Comparison of ENCODE assay signal across 8 cellular contexts in the genomic region with DNA sequence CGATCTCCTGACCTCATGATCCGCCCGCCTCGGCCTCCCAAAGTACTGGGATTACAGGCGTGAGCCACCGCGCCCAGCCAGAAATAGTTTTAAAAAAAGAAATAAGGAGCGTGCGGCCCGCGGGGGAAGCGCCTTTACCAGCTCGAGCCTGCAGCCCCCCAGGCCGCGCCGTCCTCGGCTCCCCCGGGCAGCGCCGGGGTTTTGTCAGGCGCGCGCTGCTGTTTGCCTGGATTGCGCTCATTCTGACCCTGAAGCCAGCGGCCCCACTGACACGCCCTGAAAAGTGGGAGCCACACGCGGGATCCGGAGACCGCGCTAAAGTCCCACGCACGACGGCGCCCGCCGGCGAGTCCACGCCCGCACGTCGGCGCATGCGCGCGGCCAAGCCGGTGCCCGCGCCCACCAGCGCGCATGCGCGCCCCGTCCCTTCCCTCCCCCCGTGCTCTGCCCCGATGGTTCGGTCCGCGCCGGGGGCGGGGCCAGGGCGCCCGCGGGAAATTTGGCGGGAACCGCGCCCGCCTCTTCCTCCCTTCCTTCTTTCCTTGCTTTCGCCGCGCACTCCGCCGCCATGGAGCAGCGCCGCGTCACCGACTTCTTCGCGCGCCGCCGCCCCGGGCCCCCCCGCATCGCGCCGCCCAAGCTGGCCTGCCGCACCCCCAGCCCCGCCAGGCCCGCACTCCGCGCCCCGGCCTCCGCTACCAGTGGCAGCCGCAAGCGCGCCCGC.
DNase-seq lines count a peak whose midpoint lies in the region; ATAC-seq and TF ChIP-seq lines count a peak whose summit lies in the region.

A gene (plus strand): TSS at position 526 of the 724 bp plus-strand sequence. CDS start 43 bp downstream, at position 569.

- H3K4me2 ChIP-seq in OCI-LY1 (ENCODE audit: low read length) = peak within 1 kb of the TSS; percentile 73

- peaks cover 44% of the 10 kb centered on the region for H3K36me3 ChIP-seq in OCI-LY1 (ENCODE audit: insufficient read depth, low read length)

- H3F3A ChIP-seq in OCI-LY1 (ENCODE audit: insufficient read depth, low read length) = no peaks in the 10 kb centered on the region

- no peak for DNase-seq in AG04449 (ENCODE audit: low read depth, low spot score)
- peak; percentile 86 for DNase-seq in activated CD8-positive, alpha-beta memory T cell treated with anti-CD3 and anti-CD28 coated beads, Interleukin-2, amount 50 U/mL, for 4 hours
- peak; percentile 100 for DNase-seq in epidermal melanocyte (ENCODE audit: insufficient read length, low spot score)
- DNase-seq in middle frontal gyrus (ENCODE audit: extremely low spot score, low spot score) = peak; percentile 74
- peak; percentile 77 to 84 for DNase-seq in stimulated activated CD8-positive, alpha-beta memory T cell treated with anti-CD3 and anti-CD28 coated beads, Interleukin-2, amount 100 ng/mL, for 48 hours (ENCODE audit: low read depth in 2 of 2)

- peak; percentile 63 for ATAC-seq in GM18909 (IDR thresholded peaks at IDR 0.05; ENCODE audit: poor library complexity, unreplicated experiment)
- peak; percentile 51 for ATAC-seq in HG03565 (IDR thresholded peaks at IDR 0.05; ENCODE audit: unreplicated experiment)

- TF ChIP-seq CTCF in AG04449 (IDR thresholded peaks at IDR 0.05; ENCODE audit: insufficient read depth, low read length, missing control alignments) = no peak
- no peak for TF ChIP-seq CTCF in OCI-LY1 (IDR thresholded peaks at IDR 0.05; ENCODE audit: low read length)

- H3K27me3 ChIP-seq in OCI-LY1 (ENCODE audit: insufficient read depth, low read length) = no peaks in the 10 kb centered on the region

- POLR2A ChIA-PET in AG04449 (lab: Yijun Ruan, JAX) = interaction anchor here (0.7 kb wide), 2 partner anchors 18 to 97 kb away, joined by 4 to 6 read pairs; a partner anchor contains a TSS

- peak within 1 kb of the TSS; percentile 91 for H3K27ac ChIP-seq in OCI-LY1 (ENCODE audit: low read depth, low read length, poor library complexity, severe bottlenecking)

- peak within 1 kb of the TSS; percentile 97 for H3K9ac ChIP-seq in OCI-LY1 (ENCODE audit: low read length)

- H3K9me2 ChIP-seq in OCI-LY1 (ENCODE audit: low read depth, low read length) = no peaks in the 10 kb centered on the region

- no peaks in the 10 kb centered on the region for H4K20me1 ChIP-seq in OCI-LY1 (ENCODE audit: insufficient read depth, low read length)

- H3K9me3 ChIP-seq in OCI-LY1 (ENCODE audit: low read length) = no peaks in the 10 kb centered on the region

- peak within 1 kb of the TSS; percentile 70 for H3K4me3 ChIP-seq in AG04449 (ENCODE audit: low read depth, low read length)
- H3K4me3 ChIP-seq in OCI-LY1 (ENCODE audit: low read depth, low read length, poor library complexity, severe bottlenecking) = peak within 1 kb of the TSS; percentile 84

- H3K79me2 ChIP-seq in OCI-LY1 (ENCODE audit: insufficient read depth, low read length) = no peaks in the 10 kb centered on the region

- CTCF ChIA-PET in AG04449 (lab: Yijun Ruan, JAX) = interaction anchor here (0.8 to 2.3 kb wide), 4 partner anchors 60 to 68 kb away, joined by 3 to 6 read pairs (median 4); no protein-coding TSS in a partner anchor

- H3K4me1 ChIP-seq in OCI-LY1 (ENCODE audit: insufficient read depth, low read length, severe bottlenecking) = peaks cover 55% of the 10 kb centered on the region

- H2AFZ ChIP-seq in OCI-LY1 (ENCODE audit: low read length) = no peak within 1 kb of the TSS
